ENCODE assay signal across 8 cellular contexts in the genomic region with DNA sequence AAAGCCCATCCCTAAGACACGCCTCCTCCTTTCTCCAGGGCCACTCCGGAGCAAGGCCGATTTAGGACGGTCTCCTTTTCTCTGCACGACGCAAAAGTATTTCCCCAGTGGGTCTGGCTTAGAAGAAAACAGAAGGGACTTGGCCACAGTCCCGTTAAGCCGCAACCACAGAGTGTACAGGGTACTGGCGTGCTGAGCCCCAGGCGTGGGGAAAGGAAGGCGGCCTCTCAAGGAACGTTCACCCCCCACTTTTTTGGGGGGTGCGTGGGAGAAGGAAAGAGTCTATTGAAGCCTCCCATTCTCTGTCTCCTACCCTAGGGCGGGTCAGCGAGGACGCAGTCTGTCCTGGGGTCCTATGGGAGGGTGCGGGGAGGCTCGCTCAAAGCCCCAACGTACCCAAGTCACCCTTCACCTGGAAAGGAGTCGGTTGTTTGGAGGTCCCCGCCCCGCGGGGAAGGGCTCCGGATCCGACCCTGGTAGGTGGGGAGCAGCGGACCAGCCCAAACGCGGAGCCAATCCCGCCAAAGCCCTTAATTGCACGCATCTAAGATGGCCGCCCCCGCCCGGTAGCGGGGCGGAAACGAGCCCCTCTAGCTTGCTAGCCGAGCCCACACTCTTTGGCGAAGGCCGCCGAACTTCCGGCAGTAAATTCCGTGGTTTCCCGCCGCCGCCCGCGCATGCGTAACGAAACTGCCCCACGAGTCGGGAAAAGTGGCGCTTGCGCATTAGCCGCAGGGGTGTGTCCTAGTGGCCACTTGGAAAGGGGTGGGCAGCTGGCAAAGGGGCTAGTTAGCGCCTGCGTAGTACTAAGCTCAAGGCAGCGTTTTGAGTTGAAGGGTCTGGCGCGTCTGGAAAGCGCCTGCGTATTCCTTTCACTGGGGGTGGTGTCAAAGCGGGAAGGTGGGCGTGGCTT. TPM values are rescaled to one million over a fixed set of nuclear protein-coding genes. Genes with fewer than 3 reads are reported as not detected.
DNase-seq lines count a peak whose midpoint lies in the region; ATAC-seq, FAIRE-seq and TF ChIP-seq lines count a peak whose summit lies in the region.

A gene with protein sequence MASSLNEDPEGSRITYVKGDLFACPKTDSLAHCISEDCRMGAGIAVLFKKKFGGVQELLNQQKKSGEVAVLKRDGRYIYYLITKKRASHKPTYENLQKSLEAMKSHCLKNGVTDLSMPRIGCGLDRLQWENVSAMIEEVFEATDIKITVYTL (minus strand): TSS at position 434 of the 913 bp plus-strand sequence. CDS start 722 bp downstream, outside the sequence.

- TSS peak; percentile 52 for BruUV-seq in endothelial cell of umbilical vein (replicated peaks; lab: Mats Ljungman, UMichigan)

- CTCF ChIA-PET in endothelial cell of umbilical vein (lab: Charles Lee): interaction anchor here (1.0 to 1.1 kb wide), 3 partner anchors 19 to 110 kb away, joined by 3 to 9 read pairs (median 5); no protein-coding TSS in a partner anchor

- no peak for TF ChIP-seq POLR2A in endothelial cell of umbilical vein (IDR thresholded peaks at IDR 0.05; ENCODE audit: low read depth, low read length)

- H3K9me3 ChIP-seq in OCI-LY3 (ENCODE audit: insufficient read depth, low read length) (no peaks in the 10 kb centered on the region), endothelial cell of umbilical vein (replicated peaks; ENCODE audit: control insufficient read depth, insufficient read depth, low read length) (no peaks in the 10 kb centered on the region)

- FAIRE-seq in endothelial cell of umbilical vein (lab: Jason Lieb, UNC): no peak

- H3K9ac ChIP-seq in OCI-LY3 (ENCODE audit: low read length): peak within 1 kb of the TSS; percentile 97
- peak within 1 kb of the TSS; percentile 99 for H3K9ac ChIP-seq in endothelial cell of umbilical vein (replicated peaks; ENCODE audit: extremely low read depth, insufficient read depth, low read length)

- H2AFZ ChIP-seq in OCI-LY3 (ENCODE audit: low read depth, low read length): peak within 1 kb of the TSS; percentile 52
- peak within 1 kb of the TSS; percentile 86 for H2AFZ ChIP-seq in endothelial cell of umbilical vein (ENCODE audit: low read depth, low read length)

- H3K4me1 ChIP-seq in OCI-LY3 (ENCODE audit: low read length) (peaks cover 31% of the 10 kb centered on the region), endothelial cell of umbilical vein (ENCODE audit: control insufficient read depth, extremely low read depth, insufficient read depth, low read length) (peaks cover 21% of the 10 kb centered on the region)

- ATAC-seq in GM21515 (IDR thresholded peaks at IDR 0.05; ENCODE audit: unreplicated experiment): peak; percentile 64

- peaks cover 51% of the 10 kb centered on the region for H3K79me2 ChIP-seq in OCI-LY3 (ENCODE audit: low read length)
- peaks cover 39% of the 10 kb centered on the region for H3K79me2 ChIP-seq in endothelial cell of umbilical vein (ENCODE audit: control insufficient read depth, insufficient read depth, low read length)

- H4K20me1 ChIP-seq in OCI-LY3 (ENCODE audit: insufficient read depth, low read length) (peaks cover 32% of the 10 kb centered on the region), endothelial cell of umbilical vein (replicated peaks; ENCODE audit: control insufficient read depth, extremely low read depth, insufficient read depth, low read length) (no peaks in the 10 kb centered on the region)

- H3K4me3 ChIP-seq in OCI-LY3 (ENCODE audit: low read length) (peak within 1 kb of the TSS; percentile 77), endothelial cell of umbilical vein (replicated peaks in 1 of 3; ENCODE audit: insufficient read depth in 1 of 3, low read depth in 1 of 3, low read length in 3 of 3) (peak within 1 kb of the TSS; percentile 84 to 97 (median 90))

- POLR2A ChIA-PET in endothelial cell of umbilical vein (lab: Charles Lee): interaction anchor here (1.2 kb wide), 1 partner anchor 74 kb away, joined by 3 read pairs; no protein-coding TSS in a partner anchor

- no peaks in the 10 kb centered on the region for H3K9me1 ChIP-seq in endothelial cell of umbilical vein (replicated peaks; ENCODE audit: control insufficient read depth, extremely low read depth, insufficient read depth, low read length)

- H3K27me3 ChIP-seq in OCI-LY3 (ENCODE audit: low read depth, low read length) (no peaks in the 10 kb centered on the region), endothelial cell of umbilical vein (ENCODE audit: control insufficient read depth in 2 of 2, insufficient read depth in 2 of 2, low read length in 2 of 2) (no peaks in the 10 kb centered on the region)

- H3K36me3 ChIP-seq in OCI-LY3 (replicated peaks; ENCODE audit: low read depth, low read length): peaks cover 20% of the 10 kb centered on the region
- H3K36me3 ChIP-seq in endothelial cell of umbilical vein (ENCODE audit: control insufficient read depth in 2 of 2, extremely low read depth in 1 of 2, insufficient read depth in 2 of 2, low read length in 2 of 2): no peaks in the 10 kb centered on the region

- H3K27ac ChIP-seq in OCI-LY3 (ENCODE audit: low read length) (peak within 1 kb of the TSS; percentile 92), endothelial cell of umbilical vein (ENCODE audit: insufficient read depth, low read depth, low read length) (peak within 1 kb of the TSS; percentile 98)

- DNase-seq in D341Med (ENCODE audit: low spot score) (peak; percentile 91), HuH-7 (ENCODE audit: low spot score) (peak; percentile 82), endothelial cell of umbilical vein (ENCODE audit: low read depth, low spot score) (no peak), midbrain (lab: John Stamatoyannopoulos, UW) (peak; percentile 100)
- DNase-seq in activated CD8-positive, alpha-beta memory T cell treated with anti-CD3 and anti-CD28 coated beads, Interleukin-2, amount 50 U/mL, for 48 hours: peak; percentile 99
- peak; percentile 98 to 99 for DNase-seq in stimulated activated CD8-positive, alpha-beta memory T cell treated with anti-CD3 and anti-CD28 coated beads, Interleukin-2, amount 100 ng/mL, for 48 hours (ENCODE audit: low read depth in 2 of 2)

- H3K4me2 ChIP-seq in OCI-LY3 (ENCODE audit: low read length): peak within 1 kb of the TSS; percentile 96
- peak within 1 kb of the TSS; percentile 100 for H3K4me2 ChIP-seq in endothelial cell of umbilical vein (ENCODE audit: insufficient read depth, low read length)

- TF ChIP-seq CTCF in OCI-LY3 (IDR thresholded peaks at IDR 0.05; ENCODE audit: low read depth, low read length): no peak
- no peak for TF ChIP-seq CTCF in endothelial cell of umbilical vein (IDR thresholded peaks at IDR 0.05; ENCODE audit: extremely low read depth in 1 of 2, insufficient read depth in 1 of 2, low read depth in 1 of 2, low read length in 2 of 2)

- dilution Hi-C loops in endothelial cell of umbilical vein (cut with MboI; ENCODE audit: extremely low pct_ligation_motif_present, low sequenced_read_pairs): no loop called here

- intact Hi-C loops in endothelial cell of umbilical vein (cut with micrococcal nuclease): loop anchor here (1.0 to 5.0 kb wide), 3 partner anchors 44 to 245 kb away; no protein-coding TSS in a partner anchor

TF ChIP-seq in endothelial cell of umbilical vein, 7 proteins besides CTCF, POLR2A, EP300 and RAD21:
- TF ChIP-seq, protein P1, sequence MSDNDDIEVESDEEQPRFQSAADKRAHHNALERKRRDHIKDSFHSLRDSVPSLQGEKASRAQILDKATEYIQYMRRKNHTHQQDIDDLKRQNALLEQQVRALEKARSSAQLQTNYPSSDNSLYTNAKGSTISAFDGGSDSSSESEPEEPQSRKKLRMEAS (IDR thresholded peaks at IDR 0.05; ENCODE audit: insufficient read depth, insufficient read length): peak; percentile 30
- TF ChIP-seq JUN (IDR thresholded peaks at IDR 0.05; ENCODE audit: borderline replicate concordance, insufficient read depth, insufficient read length, low read depth): no peak

RNA-seq across cellular contexts. Expression of the gene that starts here (rescaled TPM):
- total RNA-seq in endothelial cell of umbilical vein: 11.1 and 13.0 TPM in 2 replicates
- 3.5 and 5.2 TPM in 2 replicates for polyA plus RNA-seq in endothelial cell of umbilical vein
- polyA plus RNA-seq in endothelial cell of umbilical vein (2011; cell fraction: cytosol; rRNA removed): 5.1 and 5.5 TPM in 2 replicates
- polyA plus RNA-seq in endothelial cell of umbilical vein (2011; cell fraction: nucleus; rRNA removed): 3.7 and 5.2 TPM in 2 replicates
- 11.9 and 14.2 TPM in 2 replicates for polyA plus RNA-seq in endothelial cell of umbilical vein (2012)
- 2.9 and 4.5 TPM in 2 replicates for polyA minus RNA-seq in endothelial cell of umbilical vein
- polyA minus RNA-seq in endothelial cell of umbilical vein (2011; cell fraction: cytosol; rRNA and poly(A)+ RNA removed): 6.7 TPM
- 6.5 and 8.1 TPM in 2 replicates for polyA minus RNA-seq in endothelial cell of umbilical vein (2011; cell fraction: nucleus; rRNA and poly(A)+ RNA removed)
